In the genomic region with DNA sequence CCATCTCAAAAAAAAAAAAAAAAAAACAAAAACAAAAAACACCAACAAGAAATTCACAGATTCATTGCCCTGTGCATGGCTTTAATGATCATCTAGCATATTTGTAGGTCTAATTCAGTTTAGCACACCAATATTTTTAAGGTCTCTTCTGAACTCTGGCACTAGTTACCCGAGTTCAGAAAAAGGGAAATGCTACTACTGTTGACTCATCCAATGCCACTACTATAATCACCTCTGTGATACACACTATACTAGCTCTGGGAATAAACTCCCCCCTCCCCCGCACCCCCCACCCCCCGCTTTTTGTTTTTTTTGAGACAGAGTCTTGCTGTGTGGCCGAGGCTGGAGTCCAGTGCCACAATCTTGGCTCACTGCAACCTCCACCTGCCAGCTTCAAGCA, we compare ENCODE assay signal across 28 cellular contexts. TPM values are rescaled to one million over a fixed set of nuclear protein-coding genes. Genes with fewer than 3 reads are reported as not detected.
A peak's percentile ranks its signal among the peaks of the same experiment; 100 is the strongest.
DNase-seq lines count a peak whose midpoint lies in the region; ATAC-seq, FAIRE-seq and TF ChIP-seq lines count a peak whose summit lies in the region.
"Had no signal": no experiment of that assay in that cellular context is flagged by ENCODE, and none has a peak within 500 bp of the region (broad histone marks: within the 10 kb centered on the region; RNA-seq: fewer than 3 reads in every experiment).

No MANE protein-coding gene starts in this region.

- TF ChIP-seq POLR2A in NB4 (IDR thresholded peaks at IDR 0.05; ENCODE audit: extremely low read depth, insufficient read length) (no peak), GM12878 (IDR thresholded peaks at IDR 0.05; ENCODE audit: low read depth, low read length) (no peak), body of pancreas (IDR thresholded peaks at IDR 0.05) (no peak)

- H3K9me3 ChIP-seq in GM12878 (replicated peaks; ENCODE audit: control insufficient read depth, insufficient read depth, low read length) (no peaks in the 10 kb centered on the region), body of pancreas (no peaks in the 10 kb centered on the region)

- RAD21 ChIA-PET in GM12878 (lab: Charles Lee; ENCODE audit: unreplicated experiment) = no interaction called here

- no peak for TF ChIP-seq CTCF in NB4 (IDR thresholded peaks at IDR 0.05; ENCODE audit: low read depth, low read length)
- no peak for TF ChIP-seq CTCF in GM12878 (IDR thresholded peaks at IDR 0.05 in 2 of 3, conservative IDR thresholded peaks at IDR 0.05 in 1 of 3; ENCODE audit: control insufficient read depth in 2 of 3, extremely low read depth in 1 of 3, insufficient read depth in 1 of 3, low read depth in 3 of 3, low read length in 3 of 3)
- TF ChIP-seq CTCF in body of pancreas (IDR thresholded peaks at IDR 0.05) = no peak

- no peak for TF ChIP-seq RAD21 in GM12878 (IDR thresholded peaks at IDR 0.05; ENCODE audit: insufficient read depth, low read depth, low read length)

- WGBS in GM12878 (ENCODE audit: insufficient coverage, insufficient replicate concordance, low lambda C conversion rate, missing lambda C conversion rate) = 67% methylated on average over 4 of the region's 4 CpGs
- 88 to 92% methylated on average over 4 of the region's 4 CpGs for WGBS in body of pancreas, 2 donors

- no peak for FAIRE-seq in GM12878 (lab: Jason Lieb, UNC)
- FAIRE-seq: GM18507 had no signal

- in situ Hi-C loops in GM12878 (cut with MboI) = no loop called here

- DNase-seq in SIG-M5 treated with dmso at 0.1 percent for 504 hours (lab: John Stamatoyannopoulos, UW; ENCODE audit: unreplicated experiment) (peak; percentile 55), SIG-M5 (lab: John Stamatoyannopoulos, UW) (no peak), NB4 (ENCODE audit: low read depth) (peak; percentile 29), GM12878 (ENCODE audit: low read depth, low spot score) (no peak), body of pancreas (no peak), NCI-H187 treated with DMSO at 0.1 percent for 48 hours (lab: John Stamatoyannopoulos, UW) (no peak), cerebellar cortex (ENCODE audit: low spot score) (no peak), GOT3 (lab: John Stamatoyannopoulos, UW) (no peak)
- DNase-seq: 8988T; CD4-positive, CD25-positive, alpha-beta regulatory T cell; COR-L47; DMS 273 treated with DMSO at 0.1 percent for 48 hours; DND-41; GDM1; H9; Kasumi-1; MM.1S; NCI-H1417 treated with DMSO at 0.1 percent for 48 hours; NCI-H2029 treated with DMSO at 0.1 percent for 48 hours; NCI-H2171; NCI-H446; NCI-H69; PC-3; RPMI8226; SHP77 treated with DMSO at 0.1 percent for 48 hours; T-helper 1 cell had no signal

- POLR2A ChIA-PET in GM12878 (lab: Charles Lee) = no interaction called here

- peak; percentile 27; the same call in 1 of the 3 replicates for ATAC-seq in GM12878
- no peak for ATAC-seq in body of pancreas
- ATAC-seq: PC-3 had no signal

- H3K4me1 ChIP-seq in GM12878 (ENCODE audit: control insufficient read depth, insufficient read depth, low read length) = no peaks in the 10 kb centered on the region
- no peaks in the 10 kb centered on the region for H3K4me1 ChIP-seq in body of pancreas

- H3K79me2 ChIP-seq in GM12878 (ENCODE audit: control insufficient read depth, insufficient read depth, low read length) = no peaks in the 10 kb centered on the region; the same call in 1 of the 2 replicates

- H3K27me3 ChIP-seq in GM12878 (replicated peaks in 1 of 2; ENCODE audit: control insufficient read depth in 2 of 2, insufficient read depth in 2 of 2, low read length in 1 of 2) (no peaks in the 10 kb centered on the region), body of pancreas (no peaks in the 10 kb centered on the region)

- CTCF ChIA-PET in GM12878 (lab: Yijun Ruan, JAX) = no interaction called here

- H3K4me3 ChIP-seq in NB4 (ENCODE audit: low read depth, low read length) = no peak overlapping the region
- no peak overlapping the region for H3K4me3 ChIP-seq in GM12878
- H3K4me3 ChIP-seq in body of pancreas = no peak overlapping the region

- intact Hi-C loops in GM12878 (cut with micrococcal nuclease; ENCODE audit: unreplicated experiment) = no loop called here
- intact Hi-C loops in body of pancreas (cut with DNase I) = no loop called here

- no TSS peak for BruUV-seq in GM12878 (replicated peaks; lab: Mats Ljungman, UMichigan)

- no peak overlapping the region for H3K4me2 ChIP-seq in GM12878 (ENCODE audit: control insufficient read depth, insufficient read depth)

- H4K20me1 ChIP-seq in GM12878 (ENCODE audit: control insufficient read depth, insufficient read depth) = no peaks in the 10 kb centered on the region

- H3K27ac ChIP-seq in GM12878 (ENCODE audit: control insufficient read depth, insufficient read depth) (no peak overlapping the region), body of pancreas (no peak overlapping the region)
- H3K27ac ChIP-seq: HL-60 had no signal

- H3K36me3 ChIP-seq in GM12878 (ENCODE audit: control insufficient read depth in 2 of 2, insufficient read depth in 2 of 2, low read length in 1 of 2) (peaks cover 0 to 18% of the 10 kb centered on the region in 2 experiments; a peak in 3 of 4 replicates), body of pancreas (replicated peaks in 1 of 2; ENCODE audit: insufficient read depth in 1 of 2, low read depth in 2 of 2) (peaks cover 0 to 5% of the 10 kb centered on the region in 2 donors)

- H3K9ac ChIP-seq in GM12878 (ENCODE audit: control insufficient read depth, insufficient read depth, low read length) = no peak overlapping the region

- H2AFZ ChIP-seq in GM12878 (ENCODE audit: control insufficient read depth, low read depth, low read length) = no peak overlapping the region

- SMC1A ChIA-PET in GM12878 (lab: Charles Lee; ENCODE audit: uncharacterized antibody, unreplicated experiment) = no interaction called here

- no peak for TF ChIP-seq EP300 in GM12878 (IDR thresholded peaks at IDR 0.05; ENCODE audit: borderline replicate concordance in 1 of 2, control insufficient read depth in 1 of 2, low read depth in 2 of 2, low read length in 2 of 2)

TF ChIP-seq in GM12878, 131 proteins besides CTCF, POLR2A, EP300 and RAD21:
- TF ChIP-seq, protein P1, sequence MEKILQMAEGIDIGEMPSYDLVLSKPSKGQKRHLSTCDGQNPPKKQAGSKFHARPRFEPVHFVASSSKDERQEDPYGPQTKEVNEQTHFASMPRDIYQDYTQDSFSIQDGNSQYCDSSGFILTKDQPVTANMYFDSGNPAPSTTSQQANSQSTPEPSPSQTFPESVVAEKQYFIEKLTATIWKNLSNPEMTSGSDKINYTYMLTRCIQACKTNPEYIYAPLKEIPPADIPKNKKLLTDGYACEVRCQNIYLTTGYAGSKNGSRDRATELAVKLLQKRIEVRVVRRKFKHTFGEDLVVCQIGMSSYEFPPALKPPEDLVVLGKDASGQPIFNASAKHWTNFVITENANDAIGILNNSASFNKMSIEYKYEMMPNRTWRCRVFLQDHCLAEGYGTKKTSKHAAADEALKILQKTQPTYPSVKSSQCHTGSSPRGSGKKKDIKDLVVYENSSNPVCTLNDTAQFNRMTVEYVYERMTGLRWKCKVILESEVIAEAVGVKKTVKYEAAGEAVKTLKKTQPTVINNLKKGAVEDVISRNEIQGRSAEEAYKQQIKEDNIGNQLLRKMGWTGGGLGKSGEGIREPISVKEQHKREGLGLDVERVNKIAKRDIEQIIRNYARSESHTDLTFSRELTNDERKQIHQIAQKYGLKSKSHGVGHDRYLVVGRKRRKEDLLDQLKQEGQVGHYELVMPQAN (conservative IDR thresholded peaks at IDR 0.05) = no peak
- peak; percentile 70; the same call in 1 of the 2 replicates for TF ChIP-seq SPI1 (IDR thresholded peaks at IDR 0.05; ENCODE audit: borderline replicate concordance, insufficient read depth, low read depth, low read length)
- TF ChIP-seq NR2C2 (IDR thresholded peaks at IDR 0.05; ENCODE audit: borderline replicate concordance, control insufficient read depth, insufficient read length, low read depth) = no peak

RNA-seq across cellular contexts. Expression of a gene that starts 55.6 kb away (rescaled TPM):
- 65.2 and 68.2 TPM in 2 replicates for total RNA-seq in GM12878 (2013; cell fraction: nucleolus; rRNA removed)
- total RNA-seq in GM12878 (2014; rRNA removed) (11.6 and 13.2 TPM in 2 replicates), GM12878 (2014; rRNA removed; fragmentation: Illumina TruSeq; extraction: Trizol) (9.9 and 10.5 TPM in 2 replicates), GM12878 (2021) (13.2 and 15.5 TPM in 2 replicates), body of pancreas (10 to 100 TPM; 11.9 to 33.6 TPM)
- polyA plus RNA-seq in GM12878 (2011; ENCODE audit: low read depth) = 7.5 TPM
- polyA plus RNA-seq in GM12878 (2011; rRNA removed) (16.1 and 23.8 TPM in 2 replicates), GM12878 (2014; fragmentation: Illumina TruSeq; extraction: Trizol) (10.2 and 15.0 TPM in 2 replicates), GM12878 (2014; fragmentation: Nextera tagmentation; extraction: Ambion mirVana) (1 to 10 TPM; 6.1 to 6.2 TPM), GM12878 (2014; rRNA removed) (16.8 and 17.0 TPM in 2 replicates), GM12878 (2016; fragmentation: Nextera tagmentation; extraction: Ambion mirVana) (10 to 100 TPM; 16.8 to 19.0 TPM)
- polyA plus RNA-seq in GM12878 (2011; cell fraction: cytosol; rRNA removed) = 24.7 and 31.1 TPM in 2 replicates
- 33.4 and 48.5 TPM in 2 replicates for polyA plus RNA-seq in GM12878 (2011; cell fraction: nucleus; rRNA removed)
- 10.0 and 16.2 TPM in 2 replicates for polyA plus RNA-seq in GM12878 (2012)
- polyA minus RNA-seq in GM12878 (2011; rRNA and poly(A)+ RNA removed) = 30.0 and 30.9 TPM in 2 replicates
- 6.1 and 9.3 TPM in 2 replicates for polyA minus RNA-seq in GM12878 (2011; cell fraction: cytosol; rRNA and poly(A)+ RNA removed)
- 12.5 and 17.8 TPM in 2 replicates for polyA minus RNA-seq in GM12878 (2011; cell fraction: nucleus; rRNA and poly(A)+ RNA removed)

RNA-seq across cellular contexts. Expression of a gene that starts 59.7 kb away (rescaled TPM):
- total RNA-seq in GM12878 (2013; cell fraction: nucleolus; rRNA removed) = 4.0 and 4.2 TPM in 2 replicates
- 2.6 and 4.5 TPM in 2 replicates for total RNA-seq in GM12878 (2014; rRNA removed)
- 1.4 and 2.5 TPM in 2 replicates for total RNA-seq in GM12878 (2014; rRNA removed; fragmentation: Illumina TruSeq; extraction: Trizol)
- 4.0 and 4.1 TPM in 2 replicates for total RNA-seq in GM12878 (2021)
- 0.39 TPM for polyA plus RNA-seq in GM12878 (2011; ENCODE audit: low read depth)
- 0.61 and 1.3 TPM in 2 replicates for polyA plus RNA-seq in GM12878 (2011; rRNA removed)
- 2.2 and 4.4 TPM in 2 replicates for polyA plus RNA-seq in GM12878 (2011; cell fraction: cytosol; rRNA removed)
- 4.3 and 5.5 TPM in 2 replicates for polyA plus RNA-seq in GM12878 (2011; cell fraction: nucleus; rRNA removed)
- 3.8 and 4.0 TPM in 2 replicates for polyA plus RNA-seq in GM12878 (2012)
- 0.11 and 1.2 TPM in 2 replicates for polyA plus RNA-seq in GM12878 (2014; fragmentation: Illumina TruSeq; extraction: Trizol)
- polyA plus RNA-seq in GM12878 (2014; fragmentation: Nextera tagmentation; extraction: Ambion mirVana) = under 1 TPM in 1 of 2 experiments, not detected in 1; 0.09 TPM
- 1.2 and 3.7 TPM in 2 replicates for polyA plus RNA-seq in GM12878 (2014; rRNA removed)
- polyA plus RNA-seq in GM12878 (2016; fragmentation: Nextera tagmentation; extraction: Ambion mirVana) = 1 to 10 TPM; 2.3 to 2.9 TPM
- polyA minus RNA-seq in GM12878 (2011; rRNA and poly(A)+ RNA removed) = 7.0 and 7.2 TPM in 2 replicates
- polyA minus RNA-seq in GM12878 (2011; cell fraction: cytosol; rRNA and poly(A)+ RNA removed) = 0.83 TPM in 1 of 2 replicates, not detected in the other
- polyA minus RNA-seq in GM12878 (2011; cell fraction: nucleus; rRNA and poly(A)+ RNA removed) = 3.7 and 4.0 TPM in 2 replicates
- total RNA-seq in body of pancreas = 1 to 10 TPM; 3.6 TPM

Comparison
In these comparisons a context has a peak if more than half of its experiments do, and no peak if none do; other contexts are left out.
1. DNase-seq: peak in SIG-M5 treated with dmso at 0.1 percent for 504 hours (single experiment) and NB4 (single experiment); none in SIG-M5 (single experiment), GM12878 (single experiment), body of pancreas (0 of 4), NCI-H187 treated with DMSO at 0.1 percent for 48 hours (single experiment), cerebellar cortex (single experiment) and GOT3 (single experiment).